ENCODE assay signal across 2 cellular contexts in the genomic region with DNA sequence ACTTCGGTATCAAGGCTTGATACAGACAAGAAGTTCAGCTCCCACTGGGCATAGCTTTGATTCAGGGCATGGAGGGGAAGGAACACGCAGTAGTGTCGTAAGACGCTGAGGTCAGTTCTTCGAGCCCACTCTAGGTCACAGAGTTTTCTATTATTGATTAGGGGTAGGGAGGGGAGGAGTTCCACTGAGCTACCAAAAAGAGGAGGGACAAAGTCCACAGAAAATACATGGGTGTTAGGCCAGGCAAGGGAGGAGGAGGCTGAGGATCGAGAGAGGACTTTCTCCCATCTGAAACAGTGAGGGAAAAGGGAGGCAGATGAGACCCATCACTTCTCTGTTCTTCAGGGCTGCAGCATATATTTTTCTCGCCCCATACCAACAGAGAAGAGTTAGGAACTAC.
TF ChIP-seq lines count a peak whose summit lies in the region.

No MANE protein-coding gene starts in this region.

TF ChIP-seq in liver, 16 proteins besides CTCF, POLR2A, EP300 and RAD21 (continued from another document):
- TF ChIP-seq, protein P1, sequence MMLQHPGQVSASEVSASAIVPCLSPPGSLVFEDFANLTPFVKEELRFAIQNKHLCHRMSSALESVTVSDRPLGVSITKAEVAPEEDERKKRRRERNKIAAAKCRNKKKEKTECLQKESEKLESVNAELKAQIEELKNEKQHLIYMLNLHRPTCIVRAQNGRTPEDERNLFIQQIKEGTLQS (IDR thresholded peaks at IDR 0.05): no peak
- TF ChIP-seq, protein P2, sequence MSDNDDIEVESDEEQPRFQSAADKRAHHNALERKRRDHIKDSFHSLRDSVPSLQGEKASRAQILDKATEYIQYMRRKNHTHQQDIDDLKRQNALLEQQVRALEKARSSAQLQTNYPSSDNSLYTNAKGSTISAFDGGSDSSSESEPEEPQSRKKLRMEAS (IDR thresholded peaks at IDR 0.05): no peak
- TF ChIP-seq HNF4G (IDR thresholded peaks at IDR 0.05) (peak; percentile 58), HNF4A (conservative IDR thresholded peaks at IDR 0.05) (peak; percentile 74 to 85)

TF ChIP-seq in HepG2, 621 proteins besides CTCF, POLR2A, EP300 and RAD21 (continued from another document):
- TF ChIP-seq, protein P3, sequence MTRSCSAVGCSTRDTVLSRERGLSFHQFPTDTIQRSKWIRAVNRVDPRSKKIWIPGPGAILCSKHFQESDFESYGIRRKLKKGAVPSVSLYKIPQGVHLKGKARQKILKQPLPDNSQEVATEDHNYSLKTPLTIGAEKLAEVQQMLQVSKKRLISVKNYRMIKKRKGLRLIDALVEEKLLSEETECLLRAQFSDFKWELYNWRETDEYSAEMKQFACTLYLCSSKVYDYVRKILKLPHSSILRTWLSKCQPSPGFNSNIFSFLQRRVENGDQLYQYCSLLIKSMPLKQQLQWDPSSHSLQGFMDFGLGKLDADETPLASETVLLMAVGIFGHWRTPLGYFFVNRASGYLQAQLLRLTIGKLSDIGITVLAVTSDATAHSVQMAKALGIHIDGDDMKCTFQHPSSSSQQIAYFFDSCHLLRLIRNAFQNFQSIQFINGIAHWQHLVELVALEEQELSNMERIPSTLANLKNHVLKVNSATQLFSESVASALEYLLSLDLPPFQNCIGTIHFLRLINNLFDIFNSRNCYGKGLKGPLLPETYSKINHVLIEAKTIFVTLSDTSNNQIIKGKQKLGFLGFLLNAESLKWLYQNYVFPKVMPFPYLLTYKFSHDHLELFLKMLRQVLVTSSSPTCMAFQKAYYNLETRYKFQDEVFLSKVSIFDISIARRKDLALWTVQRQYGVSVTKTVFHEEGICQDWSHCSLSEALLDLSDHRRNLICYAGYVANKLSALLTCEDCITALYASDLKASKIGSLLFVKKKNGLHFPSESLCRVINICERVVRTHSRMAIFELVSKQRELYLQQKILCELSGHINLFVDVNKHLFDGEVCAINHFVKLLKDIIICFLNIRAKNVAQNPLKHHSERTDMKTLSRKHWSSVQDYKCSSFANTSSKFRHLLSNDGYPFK (CRISPR knock-in tag; IDR thresholded peaks at IDR 0.05; ENCODE audit: borderline replicate concordance): no peak
- TF ChIP-seq, protein P4, sequence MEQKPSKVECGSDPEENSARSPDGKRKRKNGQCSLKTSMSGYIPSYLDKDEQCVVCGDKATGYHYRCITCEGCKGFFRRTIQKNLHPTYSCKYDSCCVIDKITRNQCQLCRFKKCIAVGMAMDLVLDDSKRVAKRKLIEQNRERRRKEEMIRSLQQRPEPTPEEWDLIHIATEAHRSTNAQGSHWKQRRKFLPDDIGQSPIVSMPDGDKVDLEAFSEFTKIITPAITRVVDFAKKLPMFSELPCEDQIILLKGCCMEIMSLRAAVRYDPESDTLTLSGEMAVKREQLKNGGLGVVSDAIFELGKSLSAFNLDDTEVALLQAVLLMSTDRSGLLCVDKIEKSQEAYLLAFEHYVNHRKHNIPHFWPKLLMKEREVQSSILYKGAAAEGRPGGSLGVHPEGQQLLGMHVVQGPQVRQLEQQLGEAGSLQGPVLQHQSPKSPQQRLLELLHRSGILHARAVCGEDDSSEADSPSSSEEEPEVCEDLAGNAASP (CRISPR knock-in tag; IDR thresholded peaks at IDR 0.05; ENCODE audit: borderline replicate concordance): no peak
- no peak for TF ChIP-seq ZMYM4 (CRISPR knock-in tag; IDR thresholded peaks at IDR 0.05)
